Comparison of ENCODE assay signal across 12 cellular contexts in the genomic region with DNA sequence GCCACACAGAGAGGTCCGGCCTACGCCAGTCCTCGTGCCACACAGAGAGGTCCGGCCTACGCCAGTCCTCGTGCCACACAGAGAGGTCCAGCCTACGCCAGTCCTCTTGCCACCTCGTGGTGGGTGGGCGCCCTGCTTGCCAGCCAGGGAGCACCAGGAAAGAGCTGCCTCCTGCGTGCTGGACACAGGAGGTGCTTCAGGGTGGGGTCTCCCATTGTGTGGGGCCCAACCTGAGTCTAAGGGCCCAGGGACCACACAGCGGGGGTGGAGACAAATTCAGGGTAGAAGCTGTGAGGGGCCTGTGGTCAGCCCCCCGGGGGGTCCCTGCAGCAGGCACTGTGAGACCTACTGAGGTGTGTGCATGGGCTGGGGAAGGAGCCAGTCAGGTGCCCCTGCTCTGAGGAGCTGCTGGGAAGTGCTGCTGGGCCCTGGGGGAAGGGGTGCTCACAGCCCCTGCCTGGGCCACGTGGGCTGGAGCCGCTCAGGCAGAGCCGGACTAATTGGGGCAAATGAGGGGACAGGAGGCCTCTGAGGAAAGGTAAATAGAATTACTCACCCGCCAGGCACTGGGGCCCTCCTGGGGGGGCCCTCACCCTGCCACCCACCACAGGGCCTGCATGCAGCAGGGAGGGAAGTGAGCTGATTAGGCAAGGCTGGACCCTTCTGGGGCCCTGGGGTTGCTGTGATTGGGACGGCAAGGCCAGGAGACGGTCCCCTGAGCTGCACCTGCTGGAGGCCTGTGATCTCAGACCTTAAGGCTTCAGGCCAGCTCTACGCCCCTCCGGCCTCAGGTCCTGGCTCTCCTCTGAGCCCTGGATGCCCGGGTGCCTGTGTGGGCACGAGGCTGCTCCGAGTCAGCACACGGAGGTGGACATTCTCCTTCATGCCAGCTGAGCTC. TPM values are rescaled to one million over a fixed set of nuclear protein-coding genes. Genes with fewer than 3 reads are reported as not detected.
DNase-seq lines count a peak whose midpoint lies in the region; ATAC-seq and TF ChIP-seq lines count a peak whose summit lies in the region.
"Had no signal": no experiment of that assay in that cellular context is flagged by ENCODE, and none has a peak within 500 bp of the region (broad histone marks: within the 10 kb centered on the region; RNA-seq: fewer than 3 reads in every experiment).

No MANE protein-coding gene starts in this region.

- H3K4me3 Mint-ChIP-seq in activated T-helper 17 cell treated with anti-CD3 and anti-CD28 coated beads, Interleukin-2, amount 50 U/mL, for 72 hours, result no peak overlapping the region

- H4K20me1 ChIP-seq in IMR-90 (ENCODE audit: insufficient read depth, low read length), result no peaks in the 10 kb centered on the region; the same call in 1 of the 2 replicates

- H3K9me3 Mint-ChIP-seq in activated T-helper 17 cell treated with anti-CD3 and anti-CD28 coated beads, Interleukin-2, amount 50 U/mL, for 72 hours, result no peaks in the 10 kb centered on the region

- H2BK15ac ChIP-seq in IMR-90 (ENCODE audit: low read depth, low read length), result no peak overlapping the region

- no peak overlapping the region for H2AK9ac ChIP-seq in IMR-90 (replicated peaks; ENCODE audit: low read depth, low read length, poor library complexity)

- ATAC-seq in IMR-90 (ENCODE audit: low read depth), result no peak
- peak; percentile 41 for ATAC-seq in mucosa of descending colon
- ATAC-seq in activated T-helper 17 cell treated with anti-CD3 and anti-CD28 coated beads, Interleukin-2, amount 50 U/mL, for 72 hours (replicated peaks), result no peak

- H3K9me1 ChIP-seq in IMR-90 (ENCODE audit: insufficient read depth, low read length), result peaks cover 10% of the 10 kb centered on the region; the same call in 1 of the 2 replicates

- no peak overlapping the region for H3K14ac ChIP-seq in IMR-90 (replicated peaks; ENCODE audit: low read depth, low read length)

- no peak overlapping the region for H2AFZ ChIP-seq in IMR-90 (replicated peaks; ENCODE audit: low read length, poor library complexity)

- POLR2A ChIA-PET in IMR-90 (lab: Charles Lee; ENCODE audit: unreplicated experiment), result no interaction called here

- H3K27ac Mint-ChIP-seq in activated T-helper 17 cell treated with anti-CD3 and anti-CD28 coated beads, Interleukin-2, amount 50 U/mL, for 72 hours, result no peak overlapping the region

- intact Hi-C loops in IMR-90 (cut with micrococcal nuclease) (no loop called here), mucosa of descending colon (cut with DNase I, micrococcal nuclease) (no loop called here), spleen (cut with DNase I; ENCODE audit: low total_unique reads) (no loop called here)

- H3K9me3 ChIP-seq in IMR-90 (ENCODE audit: control insufficient read depth, insufficient read depth, low read length) (no peaks in the 10 kb centered on the region), NT2/D1 (ENCODE audit: insufficient read depth, low read length) (no peaks in the 10 kb centered on the region), mucosa of descending colon (no peaks in the 10 kb centered on the region), spleen (no peaks in the 10 kb centered on the region)
- H3K9me3 ChIP-seq: SJCRH30, transverse colon had no signal

- H4K5ac ChIP-seq in IMR-90 (ENCODE audit: low read depth, low read length), result no peak overlapping the region

- no peak overlapping the region for H2BK20ac ChIP-seq in IMR-90 (ENCODE audit: low read depth, low read length)

- no peak for TF ChIP-seq RAD21 in IMR-90 (IDR thresholded peaks at IDR 0.05; ENCODE audit: low read length)

- H3K23ac ChIP-seq in IMR-90 (ENCODE audit: low read depth, low read length), result no peak overlapping the region

- no peaks in the 10 kb centered on the region for H3K79me1 ChIP-seq in IMR-90 (ENCODE audit: low read depth in 1 of 2, low read length in 2 of 2)

- peaks cover 8% of the 10 kb centered on the region for H3K27me3 Mint-ChIP-seq in activated T-helper 17 cell treated with anti-CD3 and anti-CD28 coated beads, Interleukin-2, amount 50 U/mL, for 72 hours

- H4K8ac ChIP-seq in IMR-90 (ENCODE audit: low read depth in 2 of 2, low read length in 2 of 2), result no peak overlapping the region

- H3K4me3 ChIP-seq in IMR-90 (ENCODE audit: insufficient read depth, low read depth, low read length) (no peak overlapping the region), NT2/D1 (ENCODE audit: insufficient read length, low read depth) (no peak overlapping the region), mucosa of descending colon (no peak overlapping the region), spleen (no peak overlapping the region)
- H3K4me3 ChIP-seq: SJCRH30, transverse colon had no signal

- H3K27ac ChIP-seq in IMR-90 (ENCODE audit: insufficient read depth, low read length), result no peak overlapping the region
- H3K27ac ChIP-seq in spleen, result no peak overlapping the region
- H3K27ac ChIP-seq: SJCRH30 had no signal

- WGBS in IMR-90 (ENCODE audit: extremely low coverage in 2 of 2, insufficient read length in 1 of 2), 2 experiments, result 80% methylated on average over 4 of the region's 24 CpGs; no CpG with 5 or more reads in 1 of the 2 experiments
- WGBS in spleen, 5 donors, result 70 to 87% (median 79%) methylated on average over 12 to 24 of the region's 24 CpGs

- peak overlapping the region; percentile 50; the same call in 1 of the 2 replicates for H3K4ac ChIP-seq in IMR-90 (ENCODE audit: low read depth, low read length)

- dilution Hi-C loops in IMR-90 (cut with HindIII; ENCODE audit: low sequenced_read_pairs, unreplicated experiment), result no loop called here

- no peak for TF ChIP-seq CTCF in IMR-90 (conservative IDR thresholded peaks at IDR 0.05; ENCODE audit: low read depth, low read length)
- TF ChIP-seq CTCF in mucosa of descending colon (IDR thresholded peaks at IDR 0.05), result no peak
- no peak for TF ChIP-seq CTCF in spleen (IDR thresholded peaks at IDR 0.05 in 8 of 11, conservative IDR thresholded peaks at IDR 0.05 in 3 of 11)

- no peak overlapping the region for H3K4me2 ChIP-seq in IMR-90 (ENCODE audit: low read depth, low read length)

- in situ Hi-C loops in IMR-90 (cut with MboI; ENCODE audit: low sequenced_read_pairs), result no loop called here

- H3K9ac ChIP-seq in IMR-90 (ENCODE audit: low read depth, low read length) (no peak overlapping the region), NT2/D1 (ENCODE audit: insufficient read length, low read depth) (peak overlapping the region; percentile 50)

- no peaks in the 10 kb centered on the region for H3K36me3 ChIP-seq in IMR-90 (ENCODE audit: control insufficient read depth, insufficient read depth, low read length)
- H3K36me3 ChIP-seq in NT2/D1 (ENCODE audit: insufficient read depth, insufficient read length, low read length), result no peaks in the 10 kb centered on the region
- H3K36me3 ChIP-seq in mucosa of descending colon (ENCODE audit: low read depth), result no peaks in the 10 kb centered on the region
- H3K36me3 ChIP-seq in spleen, result no peaks in the 10 kb centered on the region
- H3K36me3 ChIP-seq: SJCRH30, transverse colon had no signal

- 0 out of 2 replicates have a peak overlapping the region, but pooled peaks have one; percentile 8 for H2BK120ac ChIP-seq in IMR-90 (ENCODE audit: low read depth, low read length)

- BruUV-seq in IMR-90 (replicated peaks; lab: Mats Ljungman, UMichigan), result no TSS peak

- H3K18ac ChIP-seq in IMR-90 (ENCODE audit: low read depth, low read length), result no peak overlapping the region

- DNase-seq in IMR-90 (no peak), NT2/D1 (ENCODE audit: low read depth, low spot score) (no peak), mucosa of descending colon (no peak), spleen (no peak)
- no peak for DNase-seq in activated naive CD4-positive, alpha-beta T cell (lab: John Stamatoyannopoulos, UW)
- DNase-seq: activated CD4-positive, alpha-beta T cell treated with anti-CD3 and anti-CD28 coated beads for 1 hour; activated gamma-delta T cell treated with Interleukin-2 at 50 U/mL for 16 hours; DMS53 had no signal

- H2BK5ac ChIP-seq in IMR-90 (ENCODE audit: low read depth, low read length, poor library complexity, severe bottlenecking), result no peak overlapping the region

- H2AK5ac ChIP-seq in IMR-90 (ENCODE audit: low read depth, low read length), result peak overlapping the region; percentile 15; the same call in 1 of the 2 replicates

- peaks cover 13% of the 10 kb centered on the region; the same call in 1 of the 2 replicates for H3K27me3 ChIP-seq in IMR-90 (ENCODE audit: control insufficient read depth, insufficient read depth, low read length)
- no peaks in the 10 kb centered on the region for H3K27me3 ChIP-seq in NT2/D1 (ENCODE audit: insufficient read depth, insufficient read length)
- H3K27me3 ChIP-seq in spleen (replicated peaks in 1 of 7), result peaks cover 0 to 60% (median 11%) of the 10 kb centered on the region in 7 donors

- no peaks in the 10 kb centered on the region for H3K36me3 Mint-ChIP-seq in activated T-helper 17 cell treated with anti-CD3 and anti-CD28 coated beads, Interleukin-2, amount 50 U/mL, for 72 hours (ENCODE audit: low read depth)

- H3K4me1 ChIP-seq in IMR-90 (ENCODE audit: control insufficient read depth, insufficient read depth, low read length) (peaks cover 9% of the 10 kb centered on the region; the same call in 1 of the 2 replicates), NT2/D1 (ENCODE audit: insufficient read depth, insufficient read length) (peaks cover 20% of the 10 kb centered on the region), mucosa of descending colon (ENCODE audit: low read depth) (peaks cover 8% of the 10 kb centered on the region), spleen (no peaks in the 10 kb centered on the region)
- H3K4me1 ChIP-seq: SJCRH30 had no signal

- no peak overlapping the region for H3K56ac ChIP-seq in IMR-90 (ENCODE audit: extremely low read depth, insufficient read depth, low read length)

- CTCF ChIA-PET in IMR-90 (lab: Yijun Ruan, JAX), result no interaction called here

- H4K91ac ChIP-seq in IMR-90 (ENCODE audit: insufficient read depth, low read depth, low read length), result no peak overlapping the region

- H3K4me1 Mint-ChIP-seq in activated T-helper 17 cell treated with anti-CD3 and anti-CD28 coated beads, Interleukin-2, amount 50 U/mL, for 72 hours, result no peaks in the 10 kb centered on the region

- no peak for TF ChIP-seq POLR2A in IMR-90 (IDR thresholded peaks at IDR 0.05; ENCODE audit: low read depth, low read length)
- TF ChIP-seq POLR2A in spleen (IDR thresholded peaks at IDR 0.05), result no peak

RNA-seq across cellular contexts. Expression of gene GCGR, which starts 11.0 kb away (rescaled TPM):
- not detected in 2 replicates for total RNA-seq in IMR-90 (2012; rRNA removed)
- polyA plus RNA-seq in IMR-90 (2012; rRNA removed), result not detected in 2 replicates
- not detected in 2 replicates for polyA plus RNA-seq in IMR-90 (2012; cell fraction: cytosol; rRNA removed)
- polyA plus RNA-seq in IMR-90 (2012; cell fraction: nucleus; rRNA removed; ENCODE audit: low replicate concordance), result 0.05 TPM in 1 of 2 replicates, not detected in the other
- under 1 TPM; 0.22 to 0.98 (median 0.43) TPM for total RNA-seq in mucosa of descending colon
- under 1 TPM in 1 of 2 donors, not detected in 1; 0.26 TPM for total RNA-seq in activated T-helper 17 cell treated with anti-CD3 and anti-CD28 coated beads, Interleukin-2, amount 50 U/mL, for 72 hours
- total RNA-seq in spleen, result under 1 TPM in 1 of 7 donors, not detected in 6; 0.37 TPM
- polyA plus RNA-seq in spleen, result under 1 TPM; 0.06 to 0.15 (median 0.13) TPM
- total RNA-seq: chondrocyte had no signal

RNA-seq across cellular contexts. Expression of gene MCRIP1, which starts 18.1 kb away (rescaled TPM):
- total RNA-seq in IMR-90 (2012; rRNA removed) (56.5 and 58.9 TPM in 2 replicates), mucosa of descending colon (10 to 100 TPM; 21.2 to 80.2 (median 38.7) TPM), spleen (10 to 100 TPM; 47.5 to 71.3 (median 52.6) TPM)
- polyA plus RNA-seq in IMR-90 (2012; rRNA removed) (164 and 196 TPM in 2 replicates), spleen (100 to 1,000 TPM in 2 of 3 donors, 10 to 100 TPM in 1; 75.9 to 182 (median 111) TPM)
- 183 and 249 TPM in 2 replicates for polyA plus RNA-seq in IMR-90 (2012; cell fraction: cytosol; rRNA removed)
- 144 and 276 TPM in 2 replicates for polyA plus RNA-seq in IMR-90 (2012; cell fraction: nucleus; rRNA removed; ENCODE audit: low replicate concordance)
- 10 to 100 TPM; 45.7 to 94.4 TPM for total RNA-seq in activated T-helper 17 cell treated with anti-CD3 and anti-CD28 coated beads, Interleukin-2, amount 50 U/mL, for 72 hours

RNA-seq across cellular contexts. Expression of gene PPP1R27, which starts 19.9 kb away (rescaled TPM):
- not detected in 2 replicates for total RNA-seq in IMR-90 (2012; rRNA removed)
- polyA plus RNA-seq in IMR-90 (2012; rRNA removed), result 0.20 and 0.21 TPM in 2 replicates
- 0.09 TPM in 1 of 2 replicates, not detected in the other for polyA plus RNA-seq in IMR-90 (2012; cell fraction: cytosol; rRNA removed)
- 0.56 and 0.97 TPM in 2 replicates for polyA plus RNA-seq in IMR-90 (2012; cell fraction: nucleus; rRNA removed; ENCODE audit: low replicate concordance)
- under 1 TPM in 2 of 3 donors, not detected in 1; 0.52 to 0.84 TPM for total RNA-seq in mucosa of descending colon
- total RNA-seq in activated T-helper 17 cell treated with anti-CD3 and anti-CD28 coated beads, Interleukin-2, amount 50 U/mL, for 72 hours, result not detected
- not detected for total RNA-seq in spleen
- under 1 TPM in 2 of 3 donors, not detected in 1; 0.09 to 0.39 TPM for polyA plus RNA-seq in spleen
- total RNA-seq: chondrocyte, SJCRH30 had no signal

RNA-seq across cellular contexts. Expression of gene P4HB, which starts 45.3 kb away (rescaled TPM):
- total RNA-seq in IMR-90 (2012; rRNA removed), result 917 and 932 TPM in 2 replicates
- polyA plus RNA-seq in IMR-90 (2012; rRNA removed), result 530 and 599 TPM in 2 replicates
- polyA plus RNA-seq in IMR-90 (2012; cell fraction: cytosol; rRNA removed), result 309 and 642 TPM in 2 replicates
- polyA plus RNA-seq in IMR-90 (2012; cell fraction: nucleus; rRNA removed; ENCODE audit: low replicate concordance), result 287 and 329 TPM in 2 replicates
- total RNA-seq in mucosa of descending colon, result 100 to 1,000 TPM; 354 to 727 (median 491) TPM
- 100 to 1,000 TPM; 506 to 602 TPM for total RNA-seq in activated T-helper 17 cell treated with anti-CD3 and anti-CD28 coated beads, Interleukin-2, amount 50 U/mL, for 72 hours
- total RNA-seq in spleen, result 1,000 to 10,000 TPM in 3 of 7 donors, 100 to 1,000 TPM in 4; 561 to 1,208 (median 823) TPM
- 100 to 1,000 TPM; 161 to 366 (median 188) TPM for polyA plus RNA-seq in spleen

RNA-seq across cellular contexts. Expression of gene ARHGDIA, which starts 56.1 kb away (rescaled TPM):
- 62.7 and 77.2 TPM in 2 replicates for total RNA-seq in IMR-90 (2012; rRNA removed)
- polyA plus RNA-seq in IMR-90 (2012; rRNA removed), result 324 and 362 TPM in 2 replicates
- polyA plus RNA-seq in IMR-90 (2012; cell fraction: cytosol; rRNA removed), result 214 and 386 TPM in 2 replicates
- 425 and 839 TPM in 2 replicates for polyA plus RNA-seq in IMR-90 (2012; cell fraction: nucleus; rRNA removed; ENCODE audit: low replicate concordance)
- total RNA-seq in mucosa of descending colon, result 100 to 1,000 TPM; 326 to 473 (median 442) TPM
- 100 to 1,000 TPM; 384 to 814 TPM for total RNA-seq in activated T-helper 17 cell treated with anti-CD3 and anti-CD28 coated beads, Interleukin-2, amount 50 U/mL, for 72 hours
- total RNA-seq in spleen, result 100 to 1,000 TPM; 155 to 392 (median 293) TPM
- 100 to 1,000 TPM; 131 to 261 (median 137) TPM for polyA plus RNA-seq in spleen
